ENCODE assay signal across 13 cellular contexts in the genomic region with DNA sequence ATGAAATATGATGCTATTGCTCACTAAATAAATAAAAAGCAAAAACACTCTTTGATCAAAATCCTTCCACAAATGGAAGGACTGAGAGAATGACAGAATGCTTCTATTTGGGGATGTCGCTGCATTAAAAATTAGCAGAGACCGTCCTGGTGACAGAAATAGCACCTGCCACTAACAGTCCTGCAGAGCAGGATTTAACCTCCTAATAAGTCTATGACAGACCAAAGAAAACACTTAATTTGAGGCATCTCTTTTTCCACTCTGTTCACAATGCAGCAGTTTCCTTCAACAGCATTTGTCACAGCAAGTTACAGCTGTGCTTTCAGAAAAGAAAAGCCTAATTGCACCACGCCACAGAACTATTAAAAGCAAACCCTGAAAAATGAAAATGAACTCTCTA.
DNase-seq lines count a peak whose midpoint lies in the region; ATAC-seq and TF ChIP-seq lines count a peak whose summit lies in the region.
"Had no signal": no experiment of that assay in that cellular context is flagged by ENCODE, and none has a peak within 500 bp of the region (broad histone marks: within the 10 kb centered on the region; RNA-seq: fewer than 3 reads in every experiment).

No MANE protein-coding gene starts in this region.

- H3K4me3 Mint-ChIP-seq in HFFc6 = peak overlapping the region; percentile 36; the same call in 1 of the 2 replicates
- no peak overlapping the region for H3K4me3 Mint-ChIP-seq in WTC11
- H3K4me3 Mint-ChIP-seq: CD4-positive, CD25-positive, alpha-beta regulatory T cell; stimulated activated memory B cell treated with anti-CD40 and anti-IgM and Interleukin-4, amounts not matched to agents 10 μg/mL and 1 μg/mL and 100 μg/mL, for 72 hours had no signal

- in situ Hi-C loops in GM13977 (cut with MboI; ENCODE audit: low pct_unique_long_range_greater_than_20kb, low sequenced_read_pairs, unreplicated experiment) = no loop called here

- H3K27me3 Mint-ChIP-seq in HFFc6 (ENCODE audit: insufficient read depth) = no peaks in the 10 kb centered on the region; the same call in 1 of the 2 replicates
- no peaks in the 10 kb centered on the region for H3K27me3 Mint-ChIP-seq in WTC11 (ENCODE audit: low read depth)
- H3K27me3 Mint-ChIP-seq: CD4-positive, CD25-positive, alpha-beta regulatory T cell; stimulated activated memory B cell treated with anti-CD40 and anti-IgM and Interleukin-4, amounts not matched to agents 10 μg/mL and 1 μg/mL and 100 μg/mL, for 72 hours had no signal

- POLR2A ChIA-PET in WTC11 (lab: Charles Lee) = no interaction called here

- TF ChIP-seq CTCF in HFFc6 (IDR thresholded peaks at IDR 0.05) (no peak), WTC11 (IDR thresholded peaks at IDR 0.05) (no peak), GM13977 (IDR thresholded peaks at IDR 0.05; ENCODE audit: extremely low read depth, insufficient read depth, missing control alignments) (no peak)

- CTCF ChIA-PET in WTC11 (lab: Charles Lee) = no interaction called here

- no peak for DNase-seq in HFFc6
- DNase-seq in WTC11 (ENCODE audit: low spot score) = no peak
- DNase-seq in pons (ENCODE audit: low spot score) = peak; percentile 56
- no peak for DNase-seq in activated T-cell treated with anti-CD3 and anti-CD28 coated beads, Interleukin-2, amount 50 U/mL, for 1 hour
- DNase-seq in GM13977 (ENCODE audit: low spot score) = no peak
- no peak for DNase-seq in activated CD4-positive, alpha-beta T cell treated with anti-CD3 and anti-CD28 coated beads, Interleukin-2, amount 50 U/mL, for 48 hours
- DNase-seq in activated CD8-positive, alpha-beta memory T cell treated with anti-CD3 and anti-CD28 coated beads for 24 hours = no peak
- DNase-seq: CD4-positive, CD25-positive, alpha-beta regulatory T cell; effector memory CD4-positive, alpha-beta T cell; IMR-90; NCI-H2029 treated with DMSO at 0.1 percent for 48 hours had no signal

- H3K27ac Mint-ChIP-seq in HFFc6 (peak overlapping the region; percentile 13; the same call in 1 of the 2 replicates), WTC11 (peak overlapping the region; percentile 68; the same call in 1 of the 2 replicates)
- H3K27ac Mint-ChIP-seq: CD4-positive, CD25-positive, alpha-beta regulatory T cell; stimulated activated memory B cell treated with anti-CD40 and anti-IgM and Interleukin-4, amounts not matched to agents 10 μg/mL and 1 μg/mL and 100 μg/mL, for 72 hours had no signal

- H3K36me3 Mint-ChIP-seq in HFFc6 (ENCODE audit: low read depth) (no peaks in the 10 kb centered on the region; the same call in none of the 2 replicates), WTC11 (no peaks in the 10 kb centered on the region)
- H3K36me3 Mint-ChIP-seq: CD4-positive, CD25-positive, alpha-beta regulatory T cell; stimulated activated memory B cell treated with anti-CD40 and anti-IgM and Interleukin-4, amounts not matched to agents 10 μg/mL and 1 μg/mL and 100 μg/mL, for 72 hours had no signal

- ATAC-seq in GM18867 (IDR thresholded peaks at IDR 0.05; ENCODE audit: unreplicated experiment) (peak; percentile 67), WTC11 (no peak)
- ATAC-seq: stimulated activated memory B cell treated with anti-CD40 and anti-IgM and Interleukin-4, amounts not matched to agents 10 μg/mL and 1 μg/mL and 100 μg/mL, for 72 hours had no signal

- H3K9me3 Mint-ChIP-seq in HFFc6 (no peaks in the 10 kb centered on the region), WTC11 (no peaks in the 10 kb centered on the region)
- H3K9me3 Mint-ChIP-seq: CD4-positive, CD25-positive, alpha-beta regulatory T cell; stimulated activated memory B cell treated with anti-CD40 and anti-IgM and Interleukin-4, amounts not matched to agents 10 μg/mL and 1 μg/mL and 100 μg/mL, for 72 hours had no signal

- H3K4me1 Mint-ChIP-seq in HFFc6 (ENCODE audit: low read depth) = peaks cover 72% of the 10 kb centered on the region
- H3K4me1 Mint-ChIP-seq in WTC11 = peaks cover 41% of the 10 kb centered on the region
- H3K4me1 Mint-ChIP-seq: CD4-positive, CD25-positive, alpha-beta regulatory T cell; stimulated activated memory B cell treated with anti-CD40 and anti-IgM and Interleukin-4, amounts not matched to agents 10 μg/mL and 1 μg/mL and 100 μg/mL, for 72 hours had no signal

TF ChIP-seq in WTC11, 78 proteins besides CTCF, POLR2A, EP300 and RAD21:
- TF ChIP-seq ELF4 (CRISPR knock-in tag; IDR thresholded peaks at IDR 0.05; ENCODE audit: low read depth) (no peak), NR3C1 (CRISPR knock-in tag; conservative IDR thresholded peaks at IDR 0.05; ENCODE audit: low read depth) (no peak)
